ENCODE assay signal across 13 cellular contexts in genomic region chr5:173926359-173926758, GRCh38. TPM values are rescaled to one million over a fixed set of nuclear protein-coding genes. Genes with fewer than 3 reads are reported as not detected.
DNase-seq lines count a peak whose midpoint lies in the region; ATAC-seq and TF ChIP-seq lines count a peak whose summit lies in the region.
"Had no signal": no experiment of that assay in that cellular context is flagged by ENCODE, and none has a peak within 500 bp of the region (broad histone marks: within the 10 kb centered on the region; RNA-seq: fewer than 3 reads in every experiment).

No MANE protein-coding gene starts in this region.

- no TSS peak for BruUV-seq in MCF 10A (replicated peaks; lab: Mats Ljungman, UMichigan)

- H3K4me3 ChIP-seq in breast epithelium (no peak overlapping the region), endocrine pancreas (ENCODE audit: control insufficient read depth, insufficient read depth, low read length) (peak overlapping the region; percentile 22), left lung (no peak overlapping the region), aorta (ENCODE audit: low read length in 2 of 2) (no peak overlapping the region)
- H3K4me3 ChIP-seq: esophagus squamous epithelium, lung had no signal

- intact Hi-C loops in MCF 10A (cut with micrococcal nuclease) (loop anchor here (5.0 kb wide), 1 partner anchor 39 kb away; the partner anchor contains the start of gene CPEB4), breast epithelium (cut with DNase I; ENCODE audit: low total_unique reads) (no loop called here), left lung (cut with DNase I) (no loop called here), aorta (cut with DNase I) (loop anchor here in 1 of 2 donors (5.0 kb wide), 1 partner anchor 39 kb away; the partner anchor contains the start of gene CPEB4)

- ATAC-seq in left lung, result peak; percentile 36
- ATAC-seq in aorta (ENCODE audit: low FRiP score), result peak; percentile 80
- ATAC-seq in GM18517 (IDR thresholded peaks at IDR 0.05; ENCODE audit: unreplicated experiment), result no peak

- 4 to 6% methylated on average over 2 of the region's 2 CpGs for WGBS in aorta, 2 donors

- peaks cover 41% of the 10 kb centered on the region for H3K4me1 Mint-ChIP-seq in MCF 10A (ENCODE audit: insufficient read depth, unreplicated experiment)

- DNase-seq in MCF 10A (ENCODE audit: unreplicated experiment) (peak; percentile 38), breast epithelium (ENCODE audit: low spot score in 2 of 2) (no peak), left lung (no peak), aorta (peak in 1 of 2 donors; percentile 52), NCI-H2171 treated with DMSO at 0.1 percent for 48 hours (lab: John Stamatoyannopoulos, UW) (no peak)
- DNase-seq in stimulated activated CD4-positive, alpha-beta T cell treated with anti-CD3 and anti-CD28 coated beads, Interleukin-4, amount 100 ng/mL, for 24 hours, result no peak
- DNase-seq: activated CD4-positive, alpha-beta memory T cell treated with anti-CD3 and anti-CD28 coated beads for 36 hours; DND-41; esophagus squamous epithelium; NCI-H526 treated with DMSO at 0.1 percent for 48 hours had no signal

- H3K27ac Mint-ChIP-seq in MCF 10A (ENCODE audit: low read depth, unreplicated experiment), result no peak overlapping the region
- H3K27ac Mint-ChIP-seq: activated CD4-positive, alpha-beta memory T cell treated with anti-CD3 and anti-CD28 coated beads for 36 hours had no signal

- H3K9me3 Mint-ChIP-seq in MCF 10A (ENCODE audit: unreplicated experiment), result no peaks in the 10 kb centered on the region
- H3K9me3 Mint-ChIP-seq: activated CD4-positive, alpha-beta memory T cell treated with anti-CD3 and anti-CD28 coated beads for 36 hours had no signal

- no peak for TF ChIP-seq POLR2A in breast epithelium (IDR thresholded peaks at IDR 0.05)

- H3K36me3 ChIP-seq in breast epithelium (no peaks in the 10 kb centered on the region), endocrine pancreas (ENCODE audit: control insufficient read depth, insufficient read depth, low read length) (no peaks in the 10 kb centered on the region), left lung (peaks cover 0 to 10% of the 10 kb centered on the region in 2 donors), aorta (ENCODE audit: control insufficient read depth in 1 of 2, insufficient read depth in 2 of 2, low read length in 1 of 2) (no peaks in the 10 kb centered on the region)

- H3K4me1 ChIP-seq in breast epithelium (no peaks in the 10 kb centered on the region), endocrine pancreas (ENCODE audit: control insufficient read depth, insufficient read depth, low read length) (peaks cover 34% of the 10 kb centered on the region), left lung (peaks cover 21 to 74% of the 10 kb centered on the region in 2 donors), aorta (ENCODE audit: control insufficient read depth in 1 of 2, insufficient read depth in 2 of 2, low read length in 2 of 2) (peaks cover 2 to 28% of the 10 kb centered on the region in 2 donors)

- POLR2A ChIA-PET in MCF 10A (lab: Yijun Ruan, JAX), result interaction anchor here (0.6 to 2.8 kb wide), 10 partner anchors 10 to 1623 kb away, joined by 3 to 13 read pairs (median 4); partner anchors contain the start of genes BOD1 and SFXN1

- no peak overlapping the region for H3K9ac ChIP-seq in endocrine pancreas (ENCODE audit: control insufficient read depth, insufficient read depth, low read length)

- CTCF ChIA-PET in MCF 10A (lab: Yijun Ruan, JAX), result interaction anchor here (0.7 to 3.1 kb wide), 18 partner anchors 10 to 308 kb away, joined by 3 to 13 read pairs (median 5); no protein-coding TSS in a partner anchor

- no peaks in the 10 kb centered on the region for H3K27me3 Mint-ChIP-seq in MCF 10A (ENCODE audit: insufficient read depth, unreplicated experiment)
- H3K27me3 Mint-ChIP-seq: activated CD4-positive, alpha-beta memory T cell treated with anti-CD3 and anti-CD28 coated beads for 36 hours had no signal

- H3K9me3 ChIP-seq in breast epithelium (no peaks in the 10 kb centered on the region), endocrine pancreas (ENCODE audit: control insufficient read depth, low read length) (no peaks in the 10 kb centered on the region), left lung (no peaks in the 10 kb centered on the region), aorta (ENCODE audit: control insufficient read depth, low read length) (no peaks in the 10 kb centered on the region)
- H3K9me3 ChIP-seq: esophagus squamous epithelium had no signal

- H3K4me3 Mint-ChIP-seq in MCF 10A (ENCODE audit: unreplicated experiment), result no peak overlapping the region
- H3K4me3 Mint-ChIP-seq: activated CD4-positive, alpha-beta memory T cell treated with anti-CD3 and anti-CD28 coated beads for 36 hours had no signal

- no peaks in the 10 kb centered on the region for H3K27me3 ChIP-seq in breast epithelium
- H3K27me3 ChIP-seq in endocrine pancreas (ENCODE audit: control insufficient read depth, insufficient read depth, low read length), result no peaks in the 10 kb centered on the region
- no peaks in the 10 kb centered on the region for H3K27me3 ChIP-seq in left lung
- no peaks in the 10 kb centered on the region for H3K27me3 ChIP-seq in aorta (ENCODE audit: control insufficient read depth in 1 of 2, insufficient read depth in 2 of 2, low read length in 1 of 2)
- H3K27me3 ChIP-seq: esophagus squamous epithelium had no signal

- TF ChIP-seq CTCF in MCF 10A (IDR thresholded peaks at IDR 0.05; ENCODE audit: unreplicated experiment), result no peak
- TF ChIP-seq CTCF in breast epithelium (IDR thresholded peaks at IDR 0.05), result no peak
- TF ChIP-seq CTCF in left lung (IDR thresholded peaks at IDR 0.05), result no peak

- H3K27ac ChIP-seq in breast epithelium, result peak overlapping the region in 1 of 2 donors; percentile 22
- H3K27ac ChIP-seq in left lung, result no peak overlapping the region
- H3K27ac ChIP-seq in aorta (ENCODE audit: low read depth in 1 of 2, low read length in 2 of 2), result no peak overlapping the region

- peaks cover 48% of the 10 kb centered on the region for H3K36me3 Mint-ChIP-seq in MCF 10A (ENCODE audit: insufficient read depth, unreplicated experiment)
- H3K36me3 Mint-ChIP-seq: activated CD4-positive, alpha-beta memory T cell treated with anti-CD3 and anti-CD28 coated beads for 36 hours had no signal

RNA-seq across cellular contexts. Expression of gene CPEB4, which starts 38.2 kb away (rescaled TPM):
- total RNA-seq in MCF 10A (2022), result 86.7 and 99.0 TPM in 2 replicates
- 10 to 100 TPM; 36.4 to 71.7 (median 49.9) TPM for total RNA-seq in breast epithelium
- total RNA-seq in left lung, result 10 to 100 TPM; 52.5 to 59.6 TPM
- total RNA-seq in aorta, result 10 to 100 TPM; 50.4 to 80.1 TPM
- polyA plus RNA-seq in aorta, result 10 to 100 TPM in 1 of 2 donors, 1 to 10 TPM in 1; 9.0 to 10.6 TPM
